Comparison of ENCODE assay signal across 32 cellular contexts in the genomic region with DNA sequence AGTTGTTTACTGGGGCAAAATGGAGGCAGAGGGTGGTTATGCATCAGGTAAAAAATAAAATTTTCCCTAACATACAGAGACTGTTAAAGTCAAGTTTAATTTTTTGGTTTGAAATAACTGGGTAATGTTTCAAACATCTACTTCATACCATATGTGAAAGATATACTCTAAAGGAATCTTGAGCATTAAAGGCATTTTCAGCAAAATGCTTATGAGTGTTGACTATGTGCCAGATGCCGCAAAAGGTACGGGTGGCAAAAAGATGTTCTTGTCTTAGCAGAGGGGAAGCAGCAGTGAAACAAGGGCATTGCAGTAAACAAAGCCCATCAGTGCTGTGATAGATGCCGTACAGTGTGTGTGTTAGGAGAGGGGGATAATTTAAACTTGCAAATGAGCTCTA.
DNase-seq lines count a peak whose midpoint lies in the region; ATAC-seq, FAIRE-seq and TF ChIP-seq lines count a peak whose summit lies in the region.
"Had no signal": no experiment of that assay in that cellular context is flagged by ENCODE, and none has a peak within 500 bp of the region (broad histone marks: within the 10 kb centered on the region; RNA-seq: fewer than 3 reads in every experiment).

No MANE protein-coding gene starts in this region.

- H3K36me3 ChIP-seq in GM12878 (ENCODE audit: control insufficient read depth in 2 of 2, insufficient read depth in 2 of 2, low read length in 1 of 2) (peaks cover 0 to 2% of the 10 kb centered on the region in 2 experiments; a peak in 2 of 4 replicates), sigmoid colon (no peaks in the 10 kb centered on the region), breast epithelium (no peaks in the 10 kb centered on the region)
- H3K36me3 ChIP-seq: BE2C, left ventricle myocardium inferior, MG63 had no signal

- no peak overlapping the region for H2AFZ ChIP-seq in GM12878 (ENCODE audit: control insufficient read depth, low read depth, low read length)

- no TSS peak for BruUV-seq in GM12878 (replicated peaks; lab: Mats Ljungman, UMichigan)

- H3K27ac Mint-ChIP-seq in HFFc6: no peak overlapping the region
- H3K27ac Mint-ChIP-seq: activated naive CD8-positive, alpha-beta T cell treated with anti-CD3 and anti-CD28 coated beads, Interleukin-2, amount 50 U/mL, for 24 hours; activated T-cell treated with anti-CD3 and anti-CD28 coated beads, Interleukin-2, amount 50 U/mL, for 24 hours; T-helper 1 cell treated with Interleukin-12 subunit alpha and Interleukin-12 subunit beta and Interleukin-4 antibody, amounts not matched to agents 30 μg/mL and 1 μg/mL, for 36 hours had no signal

- H3K4me1 Mint-ChIP-seq in HFFc6 (ENCODE audit: low read depth): peaks cover 25% of the 10 kb centered on the region

- POLR2A ChIA-PET in AG04449 (lab: Yijun Ruan, JAX): no interaction called here
- POLR2A ChIA-PET in GM12878 (lab: Charles Lee): interaction anchor here (1.2 to 7.9 kb wide), 3 partner anchors 11 to 57 kb away, joined by 4 to 70 read pairs (median 10); no protein-coding TSS in a partner anchor

- no peaks in the 10 kb centered on the region for H3K36me3 Mint-ChIP-seq in HFFc6 (ENCODE audit: low read depth)

- H3K27me3 ChIP-seq in GM12878 (replicated peaks in 1 of 2; ENCODE audit: control insufficient read depth in 2 of 2, insufficient read depth in 2 of 2, low read length in 1 of 2): no peaks in the 10 kb centered on the region
- H3K27me3 ChIP-seq in sigmoid colon: no peaks in the 10 kb centered on the region
- no peaks in the 10 kb centered on the region for H3K27me3 ChIP-seq in breast epithelium
- H3K27me3 ChIP-seq: BE2C, body of pancreas, MG63 had no signal

- TF ChIP-seq EP300 in GM12878 (IDR thresholded peaks at IDR 0.05; ENCODE audit: borderline replicate concordance in 1 of 2, control insufficient read depth in 1 of 2, low read depth in 2 of 2, low read length in 2 of 2): no peak
- TF ChIP-seq EP300 in sigmoid colon (IDR thresholded peaks at IDR 0.05): no peak

- FAIRE-seq in GM12878 (lab: Jason Lieb, UNC): no peak
- FAIRE-seq: endothelial cell of umbilical vein, H54, HTR-8/SVneo, islet of Langerhans had no signal

- H3K79me2 ChIP-seq in GM12878 (ENCODE audit: control insufficient read depth, insufficient read depth, low read length): no peaks in the 10 kb centered on the region

- SMC1A ChIA-PET in GM12878 (lab: Charles Lee; ENCODE audit: uncharacterized antibody, unreplicated experiment): interaction anchor here (2.3 to 20.6 kb wide), 5 partner anchors 11 to 110 kb away, joined by 7 to 352 read pairs (median 98); no protein-coding TSS in a partner anchor

- intact Hi-C loops in GM12878 (cut with micrococcal nuclease; ENCODE audit: unreplicated experiment): no loop called here
- intact Hi-C loops in sigmoid colon (cut with DNase I): no loop called here
- intact Hi-C loops in breast epithelium (cut with DNase I; ENCODE audit: low total_unique reads): no loop called here

- CTCF ChIA-PET in AG04449 (lab: Yijun Ruan, JAX): no interaction called here
- CTCF ChIA-PET in GM12878 (lab: Yijun Ruan, JAX): interaction anchor here (1.5 to 4.5 kb wide), 3 partner anchors 10 to 66 kb away, joined by 4 to 22 read pairs (median 9); no protein-coding TSS in a partner anchor

- H3K4me3 ChIP-seq in AG04449 (ENCODE audit: low read depth, low read length) (no peak overlapping the region), GM12878 (no peak overlapping the region), sigmoid colon (no peak overlapping the region), breast epithelium (no peak overlapping the region)
- H3K4me3 ChIP-seq: body of pancreas, left ventricle myocardium inferior, MG63, psoas muscle had no signal

- no peak overlapping the region for H3K4me2 ChIP-seq in GM12878 (ENCODE audit: control insufficient read depth, insufficient read depth)

- no peak for ATAC-seq in GM12878
- ATAC-seq: activated naive CD8-positive, alpha-beta T cell treated with anti-CD3 and anti-CD28 coated beads, Interleukin-2, amount 50 U/mL, for 24 hours; body of pancreas; psoas muscle had no signal

- H3K4me1 ChIP-seq in GM12878 (ENCODE audit: control insufficient read depth, insufficient read depth, low read length): peaks cover 25% of the 10 kb centered on the region
- H3K4me1 ChIP-seq in sigmoid colon: no peaks in the 10 kb centered on the region
- H3K4me1 ChIP-seq in breast epithelium: no peaks in the 10 kb centered on the region
- H3K4me1 ChIP-seq: BE2C had no signal

- no peak for TF ChIP-seq CTCF in AG04449 (IDR thresholded peaks at IDR 0.05; ENCODE audit: insufficient read depth, low read length, missing control alignments)
- no peak for TF ChIP-seq CTCF in HFFc6 (IDR thresholded peaks at IDR 0.05)
- no peak for TF ChIP-seq CTCF in GM12878 (IDR thresholded peaks at IDR 0.05 in 2 of 3, conservative IDR thresholded peaks at IDR 0.05 in 1 of 3; ENCODE audit: control insufficient read depth in 2 of 3, extremely low read depth in 1 of 3, insufficient read depth in 1 of 3, low read depth in 3 of 3, low read length in 3 of 3)
- no peak for TF ChIP-seq CTCF in sigmoid colon (IDR thresholded peaks at IDR 0.05)
- TF ChIP-seq CTCF in breast epithelium (IDR thresholded peaks at IDR 0.05): no peak

- H3K27ac ChIP-seq in GM12878 (ENCODE audit: control insufficient read depth, insufficient read depth) (no peak overlapping the region), sigmoid colon (no peak overlapping the region), breast epithelium (no peak overlapping the region)
- H3K27ac ChIP-seq: body of pancreas, left ventricle myocardium inferior, psoas muscle had no signal

- no peak for TF ChIP-seq RAD21 in GM12878 (IDR thresholded peaks at IDR 0.05; ENCODE audit: insufficient read depth, low read depth, low read length)

- TF ChIP-seq POLR2A in GM12878 (IDR thresholded peaks at IDR 0.05; ENCODE audit: low read depth, low read length): no peak
- TF ChIP-seq POLR2A in sigmoid colon (IDR thresholded peaks at IDR 0.05): no peak
- TF ChIP-seq POLR2A in breast epithelium (IDR thresholded peaks at IDR 0.05): no peak

- no peaks in the 10 kb centered on the region for H4K20me1 ChIP-seq in GM12878 (ENCODE audit: control insufficient read depth, insufficient read depth)

- RAD21 ChIA-PET in GM12878 (lab: Charles Lee; ENCODE audit: unreplicated experiment): interaction anchor here (1.6 to 8.3 kb wide), 7 partner anchors 11 to 263 kb away, joined by 5 to 92 read pairs (median 34); a partner anchor contains a TSS

- no peaks in the 10 kb centered on the region for H3K9me3 Mint-ChIP-seq in HFFc6
- H3K9me3 Mint-ChIP-seq: activated T-cell treated with anti-CD3 and anti-CD28 coated beads, Interleukin-2, amount 50 U/mL, for 24 hours; CD8-positive, alpha-beta memory T cell; T-helper 1 cell treated with Interleukin-12 subunit alpha and Interleukin-12 subunit beta and Interleukin-4 antibody, amounts not matched to agents 30 μg/mL and 1 μg/mL, for 36 hours had no signal

- H3K9me3 ChIP-seq in GM12878 (replicated peaks; ENCODE audit: control insufficient read depth, insufficient read depth, low read length): no peaks in the 10 kb centered on the region; the same call in 2 of the 3 replicates
- H3K9me3 ChIP-seq in sigmoid colon: no peaks in the 10 kb centered on the region
- no peaks in the 10 kb centered on the region for H3K9me3 ChIP-seq in breast epithelium
- H3K9me3 ChIP-seq: BE2C, body of pancreas, left ventricle myocardium inferior, MG63, psoas muscle had no signal

- peak; percentile 81 for DNase-seq in AG04449 (ENCODE audit: low read depth, low spot score)
- DNase-seq in HFFc6: peak; percentile 14
- no peak for DNase-seq in GM12878 (ENCODE audit: low read depth, low spot score)
- peak; percentile 10 for DNase-seq in iris pigment epithelial cell (ENCODE audit: low read depth)
- DNase-seq in AG08396 (ENCODE audit: low spot score): no peak
- no peak for DNase-seq in sigmoid colon
- no peak for DNase-seq in breast epithelium (ENCODE audit: low spot score in 2 of 2)
- no peak for DNase-seq in RKO (ENCODE audit: low spot score)
- DNase-seq: 8988T; activated CD4-positive, alpha-beta T cell treated with anti-CD3 and anti-CD28 coated beads, Interleukin-2, amount 50 U/mL, for 1 hour; activated CD4-positive, CD25-positive, alpha-beta regulatory T cell; activated gamma-delta T cell; activated naive CD8-positive, alpha-beta T cell treated with anti-CD3 and anti-CD28 coated beads, Interleukin-2, amount 50 U/mL, for 24 hours; activated T-cell treated with anti-CD3 and anti-CD28 coated beads, Interleukin-2, amount 50 U/mL, for 24 hours; BE2C; body of pancreas; CD8-positive, alpha-beta memory T cell; DMS 273 treated with DMSO at 0.1 percent for 48 hours; KG1; left ventricle myocardium inferior; MG63; NCI-H1105; NCI-H187; NCI-H2171; psoas muscle; RPMI8226; stimulated activated naive CD4-positive, alpha-beta T cell had no signal

- no peak overlapping the region for H3K4me3 Mint-ChIP-seq in HFFc6
- H3K4me3 Mint-ChIP-seq: activated naive CD8-positive, alpha-beta T cell treated with anti-CD3 and anti-CD28 coated beads, Interleukin-2, amount 50 U/mL, for 24 hours; activated T-cell treated with anti-CD3 and anti-CD28 coated beads, Interleukin-2, amount 50 U/mL, for 24 hours; CD8-positive, alpha-beta memory T cell; T-helper 1 cell treated with Interleukin-12 subunit alpha and Interleukin-12 subunit beta and Interleukin-4 antibody, amounts not matched to agents 30 μg/mL and 1 μg/mL, for 36 hours had no signal

- peaks cover 22% of the 10 kb centered on the region for H3K27me3 Mint-ChIP-seq in HFFc6 (ENCODE audit: insufficient read depth)
- H3K27me3 Mint-ChIP-seq: activated T-cell treated with anti-CD3 and anti-CD28 coated beads, Interleukin-2, amount 50 U/mL, for 24 hours; CD8-positive, alpha-beta memory T cell had no signal

- in situ Hi-C loops in GM12878 (cut with MboI): no loop called here

- WGBS in GM12878 (ENCODE audit: insufficient coverage, insufficient replicate concordance, low lambda C conversion rate, missing lambda C conversion rate): 80% methylated on average over 3 of the region's 3 CpGs
- 90% methylated on average over 3 of the region's 3 CpGs for WGBS in sigmoid colon, 2 donors

- H3K9ac ChIP-seq in GM12878 (ENCODE audit: control insufficient read depth, insufficient read depth, low read length): no peak overlapping the region

TF ChIP-seq in GM12878, 131 proteins besides CTCF, POLR2A, EP300 and RAD21 (continues in another document):
- TF ChIP-seq POLR2AphosphoS2 (IDR thresholded peaks at IDR 0.05; ENCODE audit: low read depth, low read length) (no peak), GATAD2B (conservative IDR thresholded peaks at IDR 0.05; ENCODE audit: low read depth) (no peak), ETV6 (conservative IDR thresholded peaks at IDR 0.05 in 1 of 2, IDR thresholded peaks at IDR 0.05 in 1 of 2; ENCODE audit: borderline replicate concordance in 1 of 2, low read depth in 1 of 2) (no peak), JUNB (IDR thresholded peaks at IDR 0.05) (no peak)

Comparison
In these comparisons a context has a peak if more than half of its experiments do, and no peak if none do; other contexts are left out.
1. DNase-seq: peak in AG04449 (single experiment), HFFc6 (single experiment) and iris pigment epithelial cell (single experiment); none in GM12878 (single experiment), AG08396 (single experiment), sigmoid colon (single experiment), breast epithelium (0 of 2) and RKO (single experiment).